ENCODE assay signal across 8 cellular contexts in genomic region chr18:32158108-32158624, GRCh38. TPM values are rescaled to one million over a fixed set of nuclear protein-coding genes. Genes with fewer than 3 reads are reported as not detected.
DNase-seq lines count a peak whose midpoint lies in the region; ATAC-seq and TF ChIP-seq lines count a peak whose summit lies in the region.

No MANE protein-coding gene starts in this region.

- H3K4me3 Mint-ChIP-seq in natural killer cell, result peak overlapping the region; percentile 74

- peak overlapping the region in 1 of 2 donors; percentile 53 for H3K27ac Mint-ChIP-seq in natural killer cell

- peak; percentile 97 for TF ChIP-seq RAD21 in Ishikawa (IDR thresholded peaks at IDR 0.05; ENCODE audit: low read depth)

- ATAC-seq in GM21723 (IDR thresholded peaks at IDR 0.05; ENCODE audit: unreplicated experiment), result peak; percentile 92
- peak; percentile 95 for ATAC-seq in esophagus mucosa
- ATAC-seq in natural killer cell, result peak; percentile 83 to 93 (median 93)

- H3K9me3 Mint-ChIP-seq in natural killer cell, result no peaks in the 10 kb centered on the region

- peak; percentile 87 for TF ChIP-seq CTCF in natural killer cell (IDR thresholded peaks at IDR 0.05)

- DNase-seq in DMS79 treated with DMSO at 0.1 percent for 48 hours (lab: John Stamatoyannopoulos, UW), result peak; percentile 95
- peak; percentile 89 for DNase-seq in OCI-M1 (lab: John Stamatoyannopoulos, UW)
- DNase-seq in activated T-cell treated with anti-CD3 and anti-CD28 coated beads for 48 hours (ENCODE audit: low read depth), result peak; percentile 54
- DNase-seq in natural killer cell, result peak; percentile 58
- peak; percentile 42 to 83 (median 68) for DNase-seq in stimulated activated naive CD4-positive, alpha-beta T cell (lab: John Stamatoyannopoulos, UW)

- no peaks in the 10 kb centered on the region for H3K36me3 Mint-ChIP-seq in natural killer cell

- intact Hi-C loops in natural killer cell (cut with micrococcal nuclease), result loop anchor here (1.0 kb wide), 1 partner anchor 394 kb away; no protein-coding TSS in a partner anchor

- peaks cover 8% of the 10 kb centered on the region in 2 donors for H3K4me1 Mint-ChIP-seq in natural killer cell

- no peak for TF ChIP-seq EP300 in Ishikawa (IDR thresholded peaks at IDR 0.05; ENCODE audit: borderline replicate concordance)

- H3K27me3 Mint-ChIP-seq in natural killer cell (ENCODE audit: low read depth in 2 of 2), result no peaks in the 10 kb centered on the region

TF ChIP-seq in Ishikawa, 13 proteins besides CTCF, POLR2A, EP300 and RAD21:
- TF ChIP-seq ZBTB7A (IDR thresholded peaks at IDR 0.05; ENCODE audit: low read depth) (no peak), USF1 (IDR thresholded peaks at IDR 0.05) (no peak), MAX (IDR thresholded peaks at IDR 0.05) (0 out of 2 replicates have a peak, but pooled peaks have one; percentile 16), TEAD4 (IDR thresholded peaks at IDR 0.05) (peak; percentile 33; the same call in 1 of the 2 replicates)
TF ChIP-seq in Ishikawa: peak in this region for 2.

RNA-seq across cellular contexts. Expression of gene MEP1B, which starts 31.7 kb away (rescaled TPM):
- total RNA-seq in esophagus mucosa (not detected), natural killer cell (not detected)

Comparison
In these comparisons a context has a peak if more than half of its experiments do, and no peak if none do; other contexts are left out.
1. Peak in every context shown above with its lines: DNase-seq and ATAC-seq.